8 cellular contexts compared by ENCODE assay signal in the genomic region with DNA sequence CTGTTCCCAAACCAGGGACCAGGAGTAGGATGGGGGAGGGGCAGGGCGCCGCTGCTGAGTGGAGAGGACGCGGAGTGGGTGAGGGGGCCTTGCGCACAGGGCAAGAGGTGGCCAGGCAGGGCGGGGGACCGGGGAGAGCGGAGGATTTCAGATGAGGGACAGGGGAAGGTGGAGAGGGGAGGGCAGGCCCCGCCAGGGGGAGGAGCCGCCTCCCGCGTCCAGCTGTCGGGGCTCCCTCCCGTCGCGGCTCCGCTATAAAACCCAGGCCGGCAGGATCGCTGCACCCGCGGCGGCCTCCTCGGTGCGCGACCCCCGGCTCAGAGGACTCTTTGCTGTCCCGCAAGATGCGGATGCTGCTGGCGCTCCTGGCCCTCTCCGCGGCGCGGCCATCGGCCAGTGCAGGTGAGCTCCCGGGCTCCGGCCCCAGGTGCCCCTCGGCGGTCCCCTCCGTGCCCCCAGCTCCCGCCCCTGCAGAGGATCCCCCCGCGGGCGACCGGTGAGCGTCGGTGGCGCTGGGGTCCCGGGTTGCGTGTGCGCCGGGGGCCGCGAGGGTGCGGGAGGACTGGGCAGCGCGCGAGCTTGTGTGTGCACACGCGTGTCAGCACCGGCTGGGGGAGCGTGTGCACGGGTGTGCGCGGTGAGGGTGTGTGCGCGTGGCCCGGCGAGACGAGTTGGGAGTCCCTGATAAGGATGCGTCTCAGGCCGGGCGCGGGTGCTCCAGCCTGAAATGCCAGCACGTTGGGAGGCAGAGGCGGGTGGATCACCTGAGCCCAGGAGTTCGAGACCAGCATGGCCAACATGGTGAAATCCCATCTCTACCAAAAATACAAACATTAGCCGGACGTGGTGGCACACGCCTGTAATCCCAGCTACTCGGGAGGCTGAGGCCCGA. TPM values are rescaled to one million over a fixed set of nuclear protein-coding genes. Genes with fewer than 3 reads are reported as not detected.
DNase-seq lines count a peak whose midpoint lies in the region; ATAC-seq and TF ChIP-seq lines count a peak whose summit lies in the region.

A gene (plus strand): TSS at position 283 of the 892 bp plus-strand sequence. CDS start 62 bp downstream, at position 345.

- peaks cover 3% of the 10 kb centered on the region for H3K36me3 Mint-ChIP-seq in activated CD4-positive, alpha-beta T cell treated with anti-CD3 and anti-CD28 coated beads, Interleukin-2, amount 10 ng/mL, durations not matched to agents 24 days and 14 days (ENCODE audit: low read depth)

- peak within 1 kb of the TSS; percentile 67 for H3K4me3 Mint-ChIP-seq in activated CD4-positive, alpha-beta T cell treated with anti-CD3 and anti-CD28 coated beads, Interleukin-2, amount 10 ng/mL, durations not matched to agents 24 days and 14 days

- peak; percentile 56 for DNase-seq in activated CD4-positive, alpha-beta T cell treated with anti-CD3 and anti-CD28 coated beads, Interleukin-2, amount 10 ng/mL, durations not matched to agents 24 days and 14 days
- no peak for DNase-seq in activated CD4-positive, alpha-beta T cell treated with anti-CD3 and anti-CD28 coated beads, Interleukin-2, amount 50 U/mL, for 4 hours
- DNase-seq in left kidney (ENCODE audit: low read depth, low spot score) (peak; percentile 62), thoracic aorta (ENCODE audit: low spot score) (no peak), midbrain (lab: John Stamatoyannopoulos, UW) (no peak), DMS79 (lab: John Stamatoyannopoulos, UW) (no peak), ACHN (no peak)

- no peak for ATAC-seq in thoracic aorta (ENCODE audit: insufficient number of reproducible peaks, low FRiP score, low read depth)

- no peak for TF ChIP-seq CTCF in thoracic aorta (IDR thresholded peaks at IDR 0.05)

- peaks cover 15% of the 10 kb centered on the region for H3K4me1 Mint-ChIP-seq in activated CD4-positive, alpha-beta T cell treated with anti-CD3 and anti-CD28 coated beads, Interleukin-2, amount 10 ng/mL, durations not matched to agents 24 days and 14 days

- peaks cover 30% of the 10 kb centered on the region for H3K27me3 ChIP-seq in thoracic aorta (replicated peaks; ENCODE audit: insufficient read depth)

- no peaks in the 10 kb centered on the region for H3K36me3 ChIP-seq in thoracic aorta

- H3K9me3 Mint-ChIP-seq in activated CD4-positive, alpha-beta T cell treated with anti-CD3 and anti-CD28 coated beads, Interleukin-2, amount 10 ng/mL, durations not matched to agents 24 days and 14 days = no peaks in the 10 kb centered on the region

- no peak within 1 kb of the TSS for H3K27ac Mint-ChIP-seq in activated CD4-positive, alpha-beta T cell treated with anti-CD3 and anti-CD28 coated beads, Interleukin-2, amount 10 ng/mL, durations not matched to agents 24 days and 14 days

- H3K27me3 Mint-ChIP-seq in activated CD4-positive, alpha-beta T cell treated with anti-CD3 and anti-CD28 coated beads, Interleukin-2, amount 10 ng/mL, durations not matched to agents 24 days and 14 days = peaks cover 74% of the 10 kb centered on the region

- peak within 1 kb of the TSS; percentile 52 for H3K4me3 ChIP-seq in thoracic aorta

- intact Hi-C loops in activated CD4-positive, alpha-beta T cell treated with anti-CD3 and anti-CD28 coated beads, Interleukin-2, amount 10 ng/mL, durations not matched to agents 24 days and 14 days (cut with micrococcal nuclease) = no loop called here

- peak within 1 kb of the TSS; percentile 13 for H3K27ac ChIP-seq in angular gyrus (ENCODE audit: low read depth, low read length)
- no peak within 1 kb of the TSS for H3K27ac ChIP-seq in thoracic aorta

- H3K9me3 ChIP-seq in thoracic aorta = no peaks in the 10 kb centered on the region

- in situ Hi-C loops in ACHN (cut with HindIII; ENCODE audit: low pct_ligation_motif_present, low pct_unique_long_range_greater_than_20kb, low sequenced_read_pairs) = no loop called here

- H3K4me1 ChIP-seq in thoracic aorta (ENCODE audit: control insufficient read depth in 1 of 2, low read depth in 2 of 2) = peaks cover 5 to 8% of the 10 kb centered on the region in 2 donors

RNA-seq across cellular contexts. Expression of the gene that starts here (rescaled TPM):
- not detected in 2 replicates for total RNA-seq in activated CD4-positive, alpha-beta T cell treated with anti-CD3 and anti-CD28 coated beads, Interleukin-2, amount 10 ng/mL, durations not matched to agents 24 days and 14 days
- total RNA-seq in thoracic aorta = 1 to 10 TPM; 1.2 to 4.3 TPM

Comparison
In these comparisons a context has a peak if more than half of its experiments do, and no peak if none do; other contexts are left out.
1. Peak in DNase-seq in activated CD4-positive, alpha-beta T cell treated with anti-CD3 and anti-CD28 coated beads, Interleukin-2, amount 10 ng/mL, durations not matched to agents 24 days and 14 days; RNA of the gene not detected or under 1 TPM.